ENCODE assay signal across 8 cellular contexts in genomic region chr11:119338318-119338890, GRCh38. TPM values are rescaled to one million over a fixed set of nuclear protein-coding genes. Genes with fewer than 3 reads are reported as not detected.
DNase-seq lines count a peak whose midpoint lies in the region; ATAC-seq and TF ChIP-seq lines count a peak whose summit lies in the region.

No MANE protein-coding gene starts in this region.

- H3K27me3 ChIP-seq in DOHH2 (ENCODE audit: control insufficient read depth, low read length) = peaks cover 28% of the 10 kb centered on the region

- H3K27ac ChIP-seq in DOHH2 (ENCODE audit: low read depth, low read length) = no peak overlapping the region

- H3K4me3 Mint-ChIP-seq in activated naive CD8-positive, alpha-beta T cell treated with anti-CD3 and anti-CD28 coated beads, Interleukin-2, amount 10 ng/mL, durations not matched to agents 7 days and 5 days = no peak overlapping the region

- ATAC-seq in activated naive CD8-positive, alpha-beta T cell treated with anti-CD3 and anti-CD28 coated beads, Interleukin-2, amount 10 ng/mL, durations not matched to agents 7 days and 5 days (ENCODE audit: low read depth) = peak; percentile 23
- ATAC-seq in HG03045 (IDR thresholded peaks at IDR 0.05; ENCODE audit: unreplicated experiment) (no peak), GM21447 (IDR thresholded peaks at IDR 0.05; ENCODE audit: unreplicated experiment) (no peak)

- H3K4me3 ChIP-seq in DOHH2 (ENCODE audit: low read length) = peak overlapping the region; percentile 5; the same call in 1 of the 2 replicates

- peaks cover 52% of the 10 kb centered on the region for H3K4me1 ChIP-seq in DOHH2 (ENCODE audit: control insufficient read depth, low read length)

- DNase-seq in HuH-7 (ENCODE audit: low spot score) = peak; percentile 93
- peak; percentile 64 for DNase-seq in SK-N-DZ (ENCODE audit: low spot score)
- peak; percentile 73 for DNase-seq in activated naive CD8-positive, alpha-beta T cell treated with anti-CD3 and anti-CD28 coated beads, Interleukin-2, amount 10 ng/mL, durations not matched to agents 7 days and 5 days
- DNase-seq in cardiac septum (ENCODE audit: low spot score) = peak; percentile 86
- DNase-seq in pons (ENCODE audit: low spot score) = peak; percentile 82

- H3K9me3 Mint-ChIP-seq in activated naive CD8-positive, alpha-beta T cell treated with anti-CD3 and anti-CD28 coated beads, Interleukin-2, amount 10 ng/mL, durations not matched to agents 7 days and 5 days = no peaks in the 10 kb centered on the region

- peaks cover 24% of the 10 kb centered on the region for H3K4me1 Mint-ChIP-seq in activated naive CD8-positive, alpha-beta T cell treated with anti-CD3 and anti-CD28 coated beads, Interleukin-2, amount 10 ng/mL, durations not matched to agents 7 days and 5 days

- no peak overlapping the region for H3K27ac Mint-ChIP-seq in activated naive CD8-positive, alpha-beta T cell treated with anti-CD3 and anti-CD28 coated beads, Interleukin-2, amount 10 ng/mL, durations not matched to agents 7 days and 5 days

- TF ChIP-seq CTCF in DOHH2 (IDR thresholded peaks at IDR 0.05; ENCODE audit: low read depth, low read length, poor library complexity, severe bottlenecking) = peak; percentile 93

- POLR2A ChIA-PET in activated naive CD8-positive, alpha-beta T cell treated with anti-CD3 and anti-CD28 coated beads, Interleukin-2, amount 10 ng/mL, durations not matched to agents 7 days and 5 days (lab: Charles Lee) = interaction anchor here (0.5 to 1.9 kb wide), 8 partner anchors 11 to 915 kb away, joined by 3 to 8 read pairs (median 4); a partner anchor contains a TSS

- H3K9me3 ChIP-seq in DOHH2 (ENCODE audit: control insufficient read depth, insufficient read depth, low read length) = no peaks in the 10 kb centered on the region

- H3F3A ChIP-seq in DOHH2 (ENCODE audit: control insufficient read depth, insufficient read depth) = 0 out of 2 replicates have a peak, but pooled peaks cover 3% of the 10 kb centered on the region

- peaks cover 31% of the 10 kb centered on the region for H3K27me3 Mint-ChIP-seq in activated naive CD8-positive, alpha-beta T cell treated with anti-CD3 and anti-CD28 coated beads, Interleukin-2, amount 10 ng/mL, durations not matched to agents 7 days and 5 days

- H4K20me1 ChIP-seq in DOHH2 (ENCODE audit: control insufficient read depth, insufficient read depth, low read depth, low read length) = 0 out of 2 replicates have a peak, but pooled peaks cover 8% of the 10 kb centered on the region

- peaks cover 36% of the 10 kb centered on the region for H3K79me2 ChIP-seq in DOHH2 (ENCODE audit: control insufficient read depth, low read length)

- H3K4me2 ChIP-seq in DOHH2 (ENCODE audit: low read length) = peak overlapping the region; percentile 29

- intact Hi-C loops in cardiac septum (cut with DNase I) = no loop called here

- H3K9me2 ChIP-seq in DOHH2 (replicated peaks; ENCODE audit: control insufficient read depth, low read length) = no peaks in the 10 kb centered on the region

- peaks cover 28% of the 10 kb centered on the region for H3K36me3 ChIP-seq in DOHH2 (ENCODE audit: control insufficient read depth, low read length)

- peaks cover 9% of the 10 kb centered on the region for H3K36me3 Mint-ChIP-seq in activated naive CD8-positive, alpha-beta T cell treated with anti-CD3 and anti-CD28 coated beads, Interleukin-2, amount 10 ng/mL, durations not matched to agents 7 days and 5 days

RNA-seq across cellular contexts. Expression of gene C1QTNF5, which starts 2.3 kb away (rescaled TPM):
- 0.18 and 0.46 TPM in 2 replicates for polyA plus RNA-seq in SK-N-DZ (2014; cell fraction: cytosol; rRNA removed)
- 0.20 TPM in 1 of 2 replicates, not detected in the other for polyA plus RNA-seq in SK-N-DZ (2014; cell fraction: nucleus; rRNA removed)
- total RNA-seq in activated naive CD8-positive, alpha-beta T cell treated with anti-CD3 and anti-CD28 coated beads, Interleukin-2, amount 10 ng/mL, durations not matched to agents 7 days and 5 days = not detected
- total RNA-seq in cardiac septum = 33.8 TPM

RNA-seq across cellular contexts. Expression of gene RNF26, which starts 4.1 kb away (rescaled TPM):
- 10.5 and 11.5 TPM in 2 replicates for polyA plus RNA-seq in SK-N-DZ (2014; cell fraction: cytosol; rRNA removed)
- polyA plus RNA-seq in SK-N-DZ (2014; cell fraction: nucleus; rRNA removed) = 4.7 and 6.0 TPM in 2 replicates
- total RNA-seq in activated naive CD8-positive, alpha-beta T cell treated with anti-CD3 and anti-CD28 coated beads, Interleukin-2, amount 10 ng/mL, durations not matched to agents 7 days and 5 days = 10 to 100 TPM; 32.2 to 32.9 TPM
- total RNA-seq in cardiac septum = 10.7 TPM

RNA-seq across cellular contexts. Expression of gene MFRP, which starts 8.1 kb away (rescaled TPM):
- not detected in 2 replicates for polyA plus RNA-seq in SK-N-DZ (2014; cell fraction: cytosol; rRNA removed)
- not detected in 2 replicates for polyA plus RNA-seq in SK-N-DZ (2014; cell fraction: nucleus; rRNA removed)
- not detected for total RNA-seq in activated naive CD8-positive, alpha-beta T cell treated with anti-CD3 and anti-CD28 coated beads, Interleukin-2, amount 10 ng/mL, durations not matched to agents 7 days and 5 days
- total RNA-seq in cardiac septum = not detected

RNA-seq across cellular contexts. Expression of gene MCAM, which starts 21.5 kb away (rescaled TPM):
- 53.3 and 95.1 TPM in 2 replicates for polyA plus RNA-seq in SK-N-DZ (2014; cell fraction: cytosol; rRNA removed)
- polyA plus RNA-seq in SK-N-DZ (2014; cell fraction: nucleus; rRNA removed) = 53.4 and 56.1 TPM in 2 replicates
- total RNA-seq in activated naive CD8-positive, alpha-beta T cell treated with anti-CD3 and anti-CD28 coated beads, Interleukin-2, amount 10 ng/mL, durations not matched to agents 7 days and 5 days = 1 to 10 TPM; 2.4 to 2.9 TPM
- total RNA-seq in cardiac septum = 110 TPM

RNA-seq across cellular contexts. Expression of gene USP2, which starts 43.1 kb away (rescaled TPM):
- polyA plus RNA-seq in SK-N-DZ (2014; cell fraction: cytosol; rRNA removed) = 0.28 and 1.1 TPM in 2 replicates
- 0.70 and 1.8 TPM in 2 replicates for polyA plus RNA-seq in SK-N-DZ (2014; cell fraction: nucleus; rRNA removed)
- under 1 TPM; 0.62 to 0.83 TPM for total RNA-seq in activated naive CD8-positive, alpha-beta T cell treated with anti-CD3 and anti-CD28 coated beads, Interleukin-2, amount 10 ng/mL, durations not matched to agents 7 days and 5 days
- 80.0 TPM for total RNA-seq in cardiac septum

Comparison
In these comparisons a context has a peak if more than half of its experiments do, and no peak if none do; other contexts are left out.
1. RNA of gene C1QTNF5, which starts 2.3 kb away (total RNA-seq): 33.8 TPM in cardiac septum (single experiment); not detected in activated naive CD8-positive, alpha-beta T cell treated with anti-CD3 and anti-CD28 coated beads, Interleukin-2, amount 10 ng/mL, durations not matched to agents 7 days and 5 days; every median in the first group is over 10 times any median in the second.
2. Peak in every context shown above with its lines, with median percentiles within 50 percentile points of each other: DNase-seq.